In the genomic region with DNA sequence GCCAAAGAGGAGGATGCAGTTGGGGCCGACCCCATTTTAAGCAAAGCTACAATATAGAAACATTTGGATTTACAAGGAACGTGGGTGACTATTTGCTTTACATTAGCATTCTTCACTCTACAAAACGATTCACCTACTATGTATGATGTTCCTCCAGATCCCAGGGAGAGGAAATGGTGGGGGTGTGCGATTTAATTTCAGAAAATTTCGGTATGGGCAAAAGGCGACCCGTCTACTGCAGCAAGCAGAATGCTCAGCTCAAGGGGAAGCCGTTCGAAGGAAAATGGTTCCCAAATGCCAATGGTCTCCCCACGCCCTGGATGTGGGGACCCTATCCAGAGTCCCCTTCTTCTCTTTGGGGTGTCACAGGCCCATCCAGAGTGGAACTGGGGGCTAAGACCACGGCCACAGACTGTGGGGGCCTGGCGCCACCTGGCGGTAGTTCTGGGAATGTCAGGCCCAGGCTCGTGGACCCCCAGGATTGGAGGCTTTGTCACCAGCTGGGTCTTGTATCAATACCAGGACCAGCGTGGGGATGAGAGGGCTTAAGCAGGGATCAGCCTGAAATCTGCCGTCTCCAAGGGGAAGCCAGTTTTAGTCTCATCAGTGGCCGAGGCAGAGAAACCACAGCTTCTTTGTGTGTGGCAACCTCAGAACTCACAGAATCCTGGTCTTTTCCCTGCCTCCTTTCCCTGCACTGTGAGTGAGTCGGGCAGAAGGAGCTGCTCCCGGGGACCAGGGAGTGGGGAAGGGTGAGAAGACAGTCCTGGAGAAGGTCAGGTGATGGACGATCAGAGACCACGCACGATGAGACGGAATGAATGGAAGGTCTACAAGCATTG, we compare ENCODE assay signal across 8 cellular contexts. TPM values are rescaled to one million over a fixed set of nuclear protein-coding genes. Genes with fewer than 3 reads are reported as not detected.
DNase-seq lines count a peak whose midpoint lies in the region; ATAC-seq and TF ChIP-seq lines count a peak whose summit lies in the region.

No MANE protein-coding gene starts in this region.

- no peak for TF ChIP-seq POLR2A in adrenal gland (IDR thresholded peaks at IDR 0.05)

- H3K4me3 ChIP-seq in adrenal gland, result no peak overlapping the region
- peak overlapping the region; percentile 35 for H3K4me3 ChIP-seq in iPS-15b (ENCODE audit: low read depth, low read length)

- H3K27ac ChIP-seq in adrenal gland, result no peak overlapping the region

- WGBS in adrenal gland, 4 donors, result 18 to 25% (median 21%) methylated on average over 20 to 23 of the region's 23 CpGs

- TF ChIP-seq CTCF in adrenal gland (IDR thresholded peaks at IDR 0.05), result peak; percentile 89 to 99 (median 96)

- peak; percentile 17 for DNase-seq in NCI-H345 (lab: John Stamatoyannopoulos, UW)
- DNase-seq in NCI-H345 treated with DMSO at 0.1 percent for 48 hours (lab: John Stamatoyannopoulos, UW; ENCODE audit: unreplicated experiment), result no peak
- DNase-seq in T follicular helper cell (ENCODE audit: low read depth), result peak; percentile 26
- peak in 3 of 7 donors; percentile 32 to 65 (median 42) for DNase-seq in adrenal gland
- peak; percentile 34 to 54 for DNase-seq in stimulated activated CD4-positive, alpha-beta T cell treated with anti-CD3 and anti-CD28 coated beads, Interleukin-4, amount 100 ng/mL, for 48 hours (ENCODE audit: low read depth in 2 of 2)

- H3K9me3 ChIP-seq in adrenal gland (replicated peaks in 1 of 3), result no peaks in the 10 kb centered on the region
- H3K9me3 ChIP-seq in iPS-15b (ENCODE audit: control insufficient read depth, insufficient read depth, low read length), result no peaks in the 10 kb centered on the region

- no peaks in the 10 kb centered on the region for H3K36me3 ChIP-seq in adrenal gland (replicated peaks in 1 of 2)
- no peaks in the 10 kb centered on the region for H3K36me3 ChIP-seq in iPS-15b (ENCODE audit: control insufficient read depth, insufficient read depth, low read length)

- H3K4me1 ChIP-seq in adrenal gland (replicated peaks in 1 of 2), result peaks cover 0 to 6% of the 10 kb centered on the region in 2 donors
- peaks cover 2% of the 10 kb centered on the region for H3K4me1 ChIP-seq in iPS-15b (ENCODE audit: control insufficient read depth, insufficient read depth, low read length)

- intact Hi-C loops in adrenal gland (cut with DNase I), result loop anchor here in 1 of 2 donors (2.0 kb wide), 2 partner anchors 38 to 70 kb away; no protein-coding TSS in a partner anchor

- no peaks in the 10 kb centered on the region for H3K27me3 ChIP-seq in adrenal gland
- no peaks in the 10 kb centered on the region for H3K27me3 ChIP-seq in iPS-15b (ENCODE audit: control insufficient read depth, insufficient read depth, low read length)

- ATAC-seq in HG03342 (IDR thresholded peaks at IDR 0.05; ENCODE audit: unreplicated experiment), result no peak
- no peak for ATAC-seq in GM21723 (IDR thresholded peaks at IDR 0.05; ENCODE audit: unreplicated experiment)

- H3K9ac ChIP-seq in iPS-15b (ENCODE audit: low read depth, low read length), result no peak overlapping the region

RNA-seq across cellular contexts. Expression of gene LRRC10B, which starts 8.3 kb away (rescaled TPM):
- 1 to 10 TPM in 3 of 8 donors, under 1 TPM in 2, not detected in 3; 0.11 to 2.2 (median 1.6) TPM for total RNA-seq in adrenal gland
- 1 to 10 TPM in 2 of 3 donors, under 1 TPM in 1; 0.97 to 2.6 (median 1.1) TPM for polyA plus RNA-seq in adrenal gland
